In genomic region chr15:63818628-63819027, GRCh38 we compare ENCODE assay signal across 19 cellular contexts. TPM values are rescaled to one million over a fixed set of nuclear protein-coding genes. Genes with fewer than 3 reads are reported as not detected.
A peak's percentile ranks its signal among the peaks of the same experiment; 100 is the strongest.
DNase-seq lines count a peak whose midpoint lies in the region; ATAC-seq, FAIRE-seq and TF ChIP-seq lines count a peak whose summit lies in the region.
"Had no signal": no experiment of that assay in that cellular context is flagged by ENCODE, and none has a peak within 500 bp of the region (broad histone marks: within the 10 kb centered on the region; RNA-seq: fewer than 3 reads in every experiment).

No MANE protein-coding gene starts in this region.

- no TSS peak for BruUV-seq in endothelial cell of umbilical vein (replicated peaks; lab: Mats Ljungman, UMichigan)

- H3K27me3 ChIP-seq in cardiac muscle cell (no peaks in the 10 kb centered on the region), heart left ventricle (no peaks in the 10 kb centered on the region), endothelial cell of umbilical vein (ENCODE audit: control insufficient read depth in 2 of 2, insufficient read depth in 2 of 2, low read length in 2 of 2) (no peaks in the 10 kb centered on the region), smooth muscle cell (ENCODE audit: low read depth) (no peaks in the 10 kb centered on the region), dorsolateral prefrontal cortex (no peaks in the 10 kb centered on the region)
- H3K27me3 ChIP-seq: BLaER1 treated with 17β-estradiol and CSF1 and Interleukin-3, amounts not matched to agents 10 nM and 100 nM had no signal

- no peak for FAIRE-seq in endothelial cell of umbilical vein (lab: Jason Lieb, UNC)

- no peak for ATAC-seq in heart left ventricle
- no peak for ATAC-seq in HG02763 (IDR thresholded peaks at IDR 0.05; ENCODE audit: unreplicated experiment)
- no peak for ATAC-seq in GM21528 (IDR thresholded peaks at IDR 0.05; ENCODE audit: low FRiP score, unreplicated experiment)
- ATAC-seq: PC-3, SK-N-SH treated with all-trans-retinoic acid at 6 μM for 48 hours had no signal

- no peak overlapping the region for H3K4me3 ChIP-seq in cardiac muscle cell
- no peak overlapping the region for H3K4me3 ChIP-seq in heart left ventricle
- H3K4me3 ChIP-seq in endothelial cell of umbilical vein (replicated peaks in 1 of 3; ENCODE audit: insufficient read depth in 1 of 3, low read depth in 1 of 3, low read length in 3 of 3), result no peak overlapping the region
- no peak overlapping the region for H3K4me3 ChIP-seq in smooth muscle cell
- no peak overlapping the region for H3K4me3 ChIP-seq in dorsolateral prefrontal cortex
- H3K4me3 ChIP-seq: BLaER1 treated with 17β-estradiol and CSF1 and Interleukin-3, amounts not matched to agents 10 nM and 100 nM; GM23248 had no signal

- H4K20me1 ChIP-seq in endothelial cell of umbilical vein (replicated peaks; ENCODE audit: control insufficient read depth, extremely low read depth, insufficient read depth, low read length) (peaks cover 8% of the 10 kb centered on the region), smooth muscle cell (ENCODE audit: low read depth) (peaks cover 100% of the 10 kb centered on the region)

- CTCF ChIA-PET in endothelial cell of umbilical vein (lab: Charles Lee), result interaction anchor here (0.9 to 2.6 kb wide), 24 partner anchors 8 to 249 kb away, joined by 3 to 20 read pairs (median 6); partner anchors contain the start of gene DAPK2

- no peak for TF ChIP-seq POLR2A in heart left ventricle (IDR thresholded peaks at IDR 0.05)
- TF ChIP-seq POLR2A in endothelial cell of umbilical vein (IDR thresholded peaks at IDR 0.05; ENCODE audit: low read depth, low read length), result no peak

- H3K4me1 ChIP-seq in cardiac muscle cell (ENCODE audit: low read depth), result peaks cover 14% of the 10 kb centered on the region
- peaks cover 0 to 85% (median 62%) of the 10 kb centered on the region in 12 donors for H3K4me1 ChIP-seq in heart left ventricle
- H3K4me1 ChIP-seq in endothelial cell of umbilical vein (ENCODE audit: control insufficient read depth, extremely low read depth, insufficient read depth, low read length), result peaks cover 13% of the 10 kb centered on the region
- H3K4me1 ChIP-seq in smooth muscle cell (ENCODE audit: low read depth), result peaks cover 8% of the 10 kb centered on the region

- intact Hi-C loops in heart left ventricle (cut with DNase I), result loop anchor here in 1 of 10 donors (10.0 kb wide), 1 partner anchor 54 kb away; no protein-coding TSS in a partner anchor
- intact Hi-C loops in endothelial cell of umbilical vein (cut with micrococcal nuclease), result no loop called here
- intact Hi-C loops in dorsolateral prefrontal cortex (cut with DNase I), result no loop called here

- H3K4me2 ChIP-seq in endothelial cell of umbilical vein (ENCODE audit: insufficient read depth, low read length) (peak overlapping the region; percentile 45), smooth muscle cell (peak overlapping the region; percentile 28)

- H3K9ac ChIP-seq in endothelial cell of umbilical vein (replicated peaks; ENCODE audit: extremely low read depth, insufficient read depth, low read length), result peak overlapping the region; percentile 37
- H3K9ac ChIP-seq in smooth muscle cell (ENCODE audit: low read depth), result no peak overlapping the region
- H3K9ac ChIP-seq: BLaER1 treated with 17β-estradiol and CSF1 and Interleukin-3, amounts not matched to agents 10 nM and 100 nM; GM23248 had no signal

- H3K79me2 ChIP-seq in endothelial cell of umbilical vein (ENCODE audit: control insufficient read depth, insufficient read depth, low read length) (peaks cover 56% of the 10 kb centered on the region), smooth muscle cell (ENCODE audit: low read depth) (peaks cover 91% of the 10 kb centered on the region)

- dilution Hi-C loops in endothelial cell of umbilical vein (cut with MboI; ENCODE audit: extremely low pct_ligation_motif_present, low sequenced_read_pairs), result no loop called here

- H3K36me3 ChIP-seq in cardiac muscle cell (no peaks in the 10 kb centered on the region), heart left ventricle (no peaks in the 10 kb centered on the region), endothelial cell of umbilical vein (ENCODE audit: control insufficient read depth in 2 of 2, extremely low read depth in 1 of 2, insufficient read depth in 2 of 2, low read length in 2 of 2) (no peaks in the 10 kb centered on the region), smooth muscle cell (ENCODE audit: low read depth) (no peaks in the 10 kb centered on the region)
- H3K36me3 ChIP-seq: BLaER1 treated with 17β-estradiol and CSF1 and Interleukin-3, amounts not matched to agents 10 nM and 100 nM had no signal

- POLR2A ChIA-PET in endothelial cell of umbilical vein (lab: Charles Lee), result no interaction called here

- DNase-seq in cardiac muscle cell (ENCODE audit: low read depth in 1 of 2, low spot score in 1 of 2) (no peak), heart left ventricle (no peak), OCI-M1 (lab: John Stamatoyannopoulos, UW) (peak; percentile 67), endothelial cell of umbilical vein (ENCODE audit: low read depth, low spot score) (no peak), smooth muscle cell (lab: John Stamatoyannopoulos, UW; ENCODE audit: unreplicated experiment) (no peak), dorsolateral prefrontal cortex (no peak)
- DNase-seq: GM23248, NCI-H1417, NCI-H187, NCI-H2227 treated with DMSO at 0.1 percent for 48 hours, NCI-H510A treated with DMSO at 0.1 percent for 48 hours, NCI-H774, PC-3, RPMI8226, SHP77 treated with DMSO at 0.1 percent for 48 hours had no signal

- H3K9me3 ChIP-seq in cardiac muscle cell (ENCODE audit: low read depth) (no peaks in the 10 kb centered on the region), heart left ventricle (no peaks in the 10 kb centered on the region), endothelial cell of umbilical vein (replicated peaks; ENCODE audit: control insufficient read depth, insufficient read depth, low read length) (no peaks in the 10 kb centered on the region), smooth muscle cell (replicated peaks; ENCODE audit: low read depth) (no peaks in the 10 kb centered on the region)

- H2AFZ ChIP-seq in endothelial cell of umbilical vein (ENCODE audit: low read depth, low read length), result no peak overlapping the region
- H2AFZ ChIP-seq in smooth muscle cell (ENCODE audit: low read depth), result no peak overlapping the region
- H2AFZ ChIP-seq: GM23248 had no signal

- TF ChIP-seq CTCF in cardiac muscle cell (IDR thresholded peaks at IDR 0.05; ENCODE audit: low read depth, low read length) (no peak), heart left ventricle (IDR thresholded peaks at IDR 0.05) (no peak), endothelial cell of umbilical vein (IDR thresholded peaks at IDR 0.05; ENCODE audit: extremely low read depth in 1 of 2, insufficient read depth in 1 of 2, low read depth in 1 of 2, low read length in 2 of 2) (no peak), smooth muscle cell (IDR thresholded peaks at IDR 0.05; ENCODE audit: borderline replicate concordance, insufficient read depth, poor library complexity, severe bottlenecking) (no peak), dorsolateral prefrontal cortex (IDR thresholded peaks at IDR 0.05 in 54 of 56, conservative IDR thresholded peaks at IDR 0.05 in 2 of 56; ENCODE audit: low read depth in 1 of 56, partially characterized antibody in 56 of 56) (no peak)

- no peaks in the 10 kb centered on the region for H3F3A ChIP-seq in smooth muscle cell (ENCODE audit: low read depth)

- H3K9me1 ChIP-seq in endothelial cell of umbilical vein (replicated peaks; ENCODE audit: control insufficient read depth, extremely low read depth, insufficient read depth, low read length), result no peaks in the 10 kb centered on the region

- WGBS in heart left ventricle, 4 donors, result 86 to 91% (median 87%) methylated on average over 2 of the region's 2 CpGs
- WGBS in smooth muscle cell (ENCODE audit: low lambda C conversion rate), result 83% methylated on average over 2 of the region's 2 CpGs

- H3K27ac ChIP-seq in cardiac muscle cell (peak overlapping the region; percentile 7), heart left ventricle (peak overlapping the region in 1 of 12 donors; percentile 1), endothelial cell of umbilical vein (ENCODE audit: insufficient read depth, low read depth, low read length) (no peak overlapping the region), smooth muscle cell (ENCODE audit: low read depth) (no peak overlapping the region), dorsolateral prefrontal cortex (peak overlapping the region in 24 of 59 donors; percentile 0 to 54 (median 26))
- H3K27ac ChIP-seq: BLaER1 treated with 17β-estradiol and CSF1 and Interleukin-3, amounts not matched to agents 10 nM and 100 nM; GM23248 had no signal

TF ChIP-seq in endothelial cell of umbilical vein, 7 proteins besides CTCF, POLR2A, EP300 and RAD21:
- TF ChIP-seq MYC (IDR thresholded peaks at IDR 0.05; ENCODE audit: low read depth, low read length) (no peak), FOS (IDR thresholded peaks at IDR 0.05; ENCODE audit: borderline replicate concordance, insufficient read depth, low read length) (no peak), GATA2 (IDR thresholded peaks at IDR 0.05; ENCODE audit: insufficient read depth, insufficient read length, low read depth, low read length) (no peak), MAX (IDR thresholded peaks at IDR 0.05; ENCODE audit: insufficient read depth, insufficient read length) (no peak), EZH2 (IDR thresholded peaks at IDR 0.05; ENCODE audit: borderline replicate concordance, low read depth, low read length, severe bottlenecking) (no peak), POLR2AphosphoS5 (IDR thresholded peaks at IDR 0.05; ENCODE audit: insufficient read depth, low read depth, low read length) (no peak), JUN (IDR thresholded peaks at IDR 0.05; ENCODE audit: borderline replicate concordance, insufficient read depth, insufficient read length, low read depth) (no peak)

RNA-seq across cellular contexts. Expression of gene HERC1, which starts 15.1 kb away (rescaled TPM):
- total RNA-seq in cardiac muscle cell, result 74.4 and 84.3 TPM in 2 replicates
- 27.8 and 38.7 TPM in 2 replicates for polyA plus RNA-seq in cardiac muscle cell
- 100 to 1,000 TPM in 5 of 9 donors, 10 to 100 TPM in 4; 51.8 to 149 (median 105) TPM for total RNA-seq in heart left ventricle
- 10 to 100 TPM; 24.8 to 41.8 TPM for polyA plus RNA-seq in heart left ventricle
- total RNA-seq in endothelial cell of umbilical vein, result 104 and 109 TPM in 2 replicates
- polyA plus RNA-seq in endothelial cell of umbilical vein, result 49.6 and 54.4 TPM in 2 replicates
- 59.9 and 64.0 TPM in 2 replicates for polyA plus RNA-seq in endothelial cell of umbilical vein (2011; cell fraction: cytosol; rRNA removed)
- polyA plus RNA-seq in endothelial cell of umbilical vein (2011; cell fraction: nucleus; rRNA removed), result 124 and 148 TPM in 2 replicates
- 47.9 and 50.9 TPM in 2 replicates for polyA plus RNA-seq in endothelial cell of umbilical vein (2012)
- 213 and 253 TPM in 2 replicates for polyA minus RNA-seq in endothelial cell of umbilical vein
- 46.2 TPM for polyA minus RNA-seq in endothelial cell of umbilical vein (2011; cell fraction: cytosol; rRNA and poly(A)+ RNA removed)
- polyA minus RNA-seq in endothelial cell of umbilical vein (2011; cell fraction: nucleus; rRNA and poly(A)+ RNA removed), result 292 and 343 TPM in 2 replicates
- total RNA-seq in smooth muscle cell, result 87.3 and 89.0 TPM in 2 replicates
- 14.1 and 24.3 TPM in 2 replicates for polyA plus RNA-seq in smooth muscle cell
- 100 to 1,000 TPM; 183 to 324 (median 251) TPM for total RNA-seq in dorsolateral prefrontal cortex
